ENCODE assay signal across 8 cellular contexts in the genomic region with DNA sequence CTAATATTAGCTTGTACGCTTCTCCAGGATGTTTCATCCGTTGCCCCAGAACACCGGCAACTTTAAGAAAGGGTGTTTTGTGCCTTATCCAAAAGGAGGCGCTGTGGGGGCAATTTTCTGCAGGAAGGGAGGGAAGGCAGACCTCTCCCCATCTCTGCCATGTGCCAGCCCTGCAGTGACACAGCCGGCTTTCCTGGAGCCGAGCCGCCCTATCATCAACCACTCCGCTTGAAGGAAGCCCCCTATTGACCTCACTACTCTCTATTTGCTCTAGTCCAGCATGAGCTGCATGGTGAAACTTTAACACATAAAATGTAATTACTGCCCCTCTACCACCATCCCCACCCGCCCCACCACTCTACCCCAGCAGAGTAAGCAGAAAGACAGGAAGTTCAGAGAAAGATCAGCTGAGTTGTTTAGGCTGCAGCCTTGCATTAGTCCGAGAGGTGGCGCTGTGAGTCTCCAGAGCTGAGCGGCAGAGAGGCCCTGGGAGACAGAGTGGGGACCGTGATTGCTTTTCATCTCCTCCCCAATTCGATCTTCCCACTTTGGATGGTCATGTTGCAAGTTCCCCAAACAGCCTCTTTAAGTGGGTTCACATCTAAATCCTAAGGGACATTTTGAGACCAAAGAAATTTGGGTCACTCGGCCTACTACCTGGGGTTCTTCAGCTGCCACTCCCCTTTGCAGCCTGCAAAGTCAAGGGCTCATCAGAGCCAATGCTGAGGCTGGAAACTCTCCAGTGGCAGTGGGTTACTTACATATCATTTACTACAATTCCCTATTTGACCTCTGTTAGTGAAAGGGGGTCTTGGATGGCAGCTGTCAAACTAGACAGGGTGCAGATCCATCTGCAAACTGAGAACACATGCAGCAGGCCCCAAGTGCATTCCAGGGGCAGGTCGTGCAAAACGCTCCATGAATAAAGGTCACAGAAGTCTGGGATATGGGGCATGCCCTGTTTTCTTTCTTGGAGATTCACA. TPM values are rescaled to one million over a fixed set of nuclear protein-coding genes. Genes with fewer than 3 reads are reported as not detected.
A peak's percentile ranks its signal among the peaks of the same experiment; 100 is the strongest.
DNase-seq lines count a peak whose midpoint lies in the region; ATAC-seq and TF ChIP-seq lines count a peak whose summit lies in the region.

No MANE protein-coding gene starts in this region.

- intact Hi-C loops in Panc1 (cut with micrococcal nuclease; ENCODE audit: unreplicated experiment), result loop anchor here (5.0 kb wide), 2 partner anchors 79 to 314 kb away; no protein-coding TSS in a partner anchor
- intact Hi-C loops in activated naive CD4-positive, alpha-beta T cell treated with anti-CD3 and anti-CD28 coated beads for 36 hours (cut with micrococcal nuclease), result loop anchor here (1.0 kb wide), 4 partner anchors 79 to 314 kb away; partner anchors contain the start of gene SRGAP3

- H3K27ac ChIP-seq in Panc1 (ENCODE audit: low read length), result no peak overlapping the region
- H3K27ac ChIP-seq in gastroesophageal sphincter, result no peak overlapping the region
- H3K27ac ChIP-seq in osteoblast (ENCODE audit: low read depth, low read length), result no peak overlapping the region

- no peak for TF ChIP-seq EP300 in gastroesophageal sphincter (IDR thresholded peaks at IDR 0.05)

- H2AFZ ChIP-seq in osteoblast (ENCODE audit: low read length), result no peak overlapping the region

- H3K27ac Mint-ChIP-seq in activated naive CD4-positive, alpha-beta T cell treated with anti-CD3 and anti-CD28 coated beads for 36 hours, result no peak overlapping the region

- peaks cover 3% of the 10 kb centered on the region for H3K4me1 Mint-ChIP-seq in activated naive CD4-positive, alpha-beta T cell treated with anti-CD3 and anti-CD28 coated beads for 36 hours (ENCODE audit: low read depth)

- no peaks in the 10 kb centered on the region for H3K36me3 Mint-ChIP-seq in activated naive CD4-positive, alpha-beta T cell treated with anti-CD3 and anti-CD28 coated beads for 36 hours (ENCODE audit: low read depth)

- no peaks in the 10 kb centered on the region for H3K27me3 Mint-ChIP-seq in activated naive CD4-positive, alpha-beta T cell treated with anti-CD3 and anti-CD28 coated beads for 36 hours (ENCODE audit: low read depth)

- POLR2A ChIA-PET in Panc1 (lab: Charles Lee), result no interaction called here

- H3K4me1 ChIP-seq in Panc1 (ENCODE audit: control insufficient read depth, insufficient read depth, low read length) (no peaks in the 10 kb centered on the region), gastroesophageal sphincter (peaks cover 0 to 10% (median 0%) of the 10 kb centered on the region in 3 donors), osteoblast (ENCODE audit: insufficient read depth, low read length) (peaks cover 3% of the 10 kb centered on the region)

- H3K4me3 Mint-ChIP-seq in activated naive CD4-positive, alpha-beta T cell treated with anti-CD3 and anti-CD28 coated beads for 36 hours, result no peak overlapping the region

- CTCF ChIA-PET in Panc1 (lab: Charles Lee), result interaction anchor here (0.6 to 1.3 kb wide), 7 partner anchors 9 to 315 kb away, joined by 3 to 18 read pairs (median 4); partner anchors contain the start of gene SRGAP3
- CTCF ChIA-PET in activated naive CD4-positive, alpha-beta T cell treated with anti-CD3 and anti-CD28 coated beads for 36 hours (lab: Charles Lee), result interaction anchor here (0.6 to 6.9 kb wide), 32 partner anchors 9 to 478 kb away, joined by 3 to 85 read pairs (median 4); partner anchors contain the start of gene SRGAP3

- ATAC-seq in GM19035 (IDR thresholded peaks at IDR 0.05; ENCODE audit: unreplicated experiment) (peak; percentile 58), HG03521 (IDR thresholded peaks at IDR 0.05; ENCODE audit: unreplicated experiment) (peak; percentile 75), Panc1 (peak; percentile 68; the same call in 1 of the 2 replicates), gastroesophageal sphincter (peak; percentile 52), HG03439 (IDR thresholded peaks at IDR 0.05; ENCODE audit: unreplicated experiment) (no peak)

- TF ChIP-seq CTCF in Panc1 (IDR thresholded peaks at IDR 0.05), result peak; percentile 81
- peak in 3 of 4 experiments; percentile 57 to 77 (median 63) for TF ChIP-seq CTCF in gastroesophageal sphincter (IDR thresholded peaks at IDR 0.05)
- peak; percentile 80 for TF ChIP-seq CTCF in osteoblast (IDR thresholded peaks at IDR 0.05; ENCODE audit: extremely low read depth, low read depth, low read length)

- in situ Hi-C loops in Panc1 (cut with HindIII; ENCODE audit: low pct_unique_long_range_greater_than_20kb, low sequenced_read_pairs), result no loop called here

- H3K9me3 ChIP-seq in Panc1 (ENCODE audit: control insufficient read depth, insufficient read depth, low read depth, low read length) (no peaks in the 10 kb centered on the region), gastroesophageal sphincter (no peaks in the 10 kb centered on the region), osteoblast (ENCODE audit: low read depth, low read length) (no peaks in the 10 kb centered on the region)

- 5 to 32% methylated on average over 3 to 10 of the region's 17 CpGs for WGBS in gastroesophageal sphincter (ENCODE audit: low coverage in 1 of 2), 2 donors

- H3K36me3 ChIP-seq in Panc1 (ENCODE audit: control insufficient read depth, insufficient read depth, low read length), result no peaks in the 10 kb centered on the region
- peaks cover 0 to 7% of the 10 kb centered on the region in 2 donors for H3K36me3 ChIP-seq in gastroesophageal sphincter
- no peaks in the 10 kb centered on the region for H3K36me3 ChIP-seq in osteoblast (ENCODE audit: insufficient read depth, low read length)

- H3K27me3 ChIP-seq in Panc1 (ENCODE audit: control insufficient read depth, insufficient read depth, low read length) (no peaks in the 10 kb centered on the region), gastroesophageal sphincter (peaks cover 4% of the 10 kb centered on the region), osteoblast (ENCODE audit: insufficient read depth, low read length) (peaks cover 3% of the 10 kb centered on the region)

- H3K4me2 ChIP-seq in osteoblast (ENCODE audit: insufficient read depth, low read length), result no peak overlapping the region

- no peak for TF ChIP-seq POLR2A in gastroesophageal sphincter (IDR thresholded peaks at IDR 0.05)

- H3K4me3 ChIP-seq in Panc1 (ENCODE audit: low read depth in 2 of 2, low read length in 2 of 2), result no peak overlapping the region
- H3K4me3 ChIP-seq in gastroesophageal sphincter, result no peak overlapping the region
- no peak overlapping the region for H3K4me3 ChIP-seq in osteoblast (ENCODE audit: insufficient read depth, low read length)

- no peaks in the 10 kb centered on the region for H3K9me3 Mint-ChIP-seq in activated naive CD4-positive, alpha-beta T cell treated with anti-CD3 and anti-CD28 coated beads for 36 hours

- no TSS peak for BruUV-seq in Panc1 (replicated peaks; lab: Mats Ljungman, UMichigan)

- DNase-seq in Ammon's horn (ENCODE audit: low spot score) (peak; percentile 83), Panc1 (ENCODE audit: low read depth, low spot score) (no peak), osteoblast (ENCODE audit: insufficient read length, low spot score, missing footprints) (peak; percentile 99)
- peak; percentile 84 for DNase-seq in activated naive CD4-positive, alpha-beta T cell treated with anti-CD3 and anti-CD28 coated beads for 36 hours

- H4K20me1 ChIP-seq in osteoblast (ENCODE audit: insufficient read depth, low read length), result no peaks in the 10 kb centered on the region

- no peaks in the 10 kb centered on the region for H3K79me2 ChIP-seq in osteoblast (ENCODE audit: insufficient read depth, low read length)

RNA-seq across cellular contexts. Expression of gene RAD18, which starts 24.7 kb away (rescaled TPM):
- total RNA-seq in Panc1 (2021; ENCODE audit: unreplicated experiment) (13.8 TPM), gastroesophageal sphincter (1 to 10 TPM; 5.7 to 7.8 (median 6.6) TPM), osteoblast (7.6 and 8.8 TPM in 2 replicates)
- 5.3 TPM for polyA plus RNA-seq in Panc1 (2012; ENCODE audit: insufficient read length)
- total RNA-seq in activated naive CD4-positive, alpha-beta T cell treated with anti-CD3 and anti-CD28 coated beads for 36 hours, result 10 to 100 TPM; 44.5 to 45.4 TPM
